Comparison of ENCODE assay signal across 8 cellular contexts in genomic region chr5:179343021-179343781, GRCh38. TPM values are rescaled to one million over a fixed set of nuclear protein-coding genes. Genes with fewer than 3 reads are reported as not detected.
DNase-seq lines count a peak whose midpoint lies in the region; ATAC-seq and TF ChIP-seq lines count a peak whose summit lies in the region.

No MANE protein-coding gene starts in this region.

- POLR2A ChIA-PET in OCI-LY7 (lab: Charles Lee): interaction anchor here (0.5 kb wide), 1 partner anchor 1034 kb away, joined by 6 read pairs; no protein-coding TSS in a partner anchor

- H3K9me3 ChIP-seq in WERI-Rb-1 (ENCODE audit: severe bottlenecking) (no peaks in the 10 kb centered on the region), hepatocyte (ENCODE audit: low read depth) (no peaks in the 10 kb centered on the region), OCI-LY7 (ENCODE audit: low read length) (no peaks in the 10 kb centered on the region)

- peak overlapping the region; percentile 35; the same call in 1 of the 2 replicates for H3K4me3 ChIP-seq in WERI-Rb-1 (ENCODE audit: low read depth, low read length)
- H3K4me3 ChIP-seq in hepatocyte: peak overlapping the region; percentile 67
- peak overlapping the region; percentile 51 for H3K4me3 ChIP-seq in retinal pigment epithelial cell (ENCODE audit: low read length)
- H3K4me3 ChIP-seq in OCI-LY7 (ENCODE audit: low read depth, low read length, poor library complexity, severe bottlenecking): no peak overlapping the region

- intact Hi-C loops in OCI-LY7 (cut with micrococcal nuclease; ENCODE audit: unreplicated experiment): no loop called here

- BruUV-seq in OCI-LY7 (replicated peaks; lab: Mats Ljungman, UMichigan): no TSS peak

- no peak overlapping the region for H2AFZ ChIP-seq in hepatocyte
- H2AFZ ChIP-seq in OCI-LY7 (ENCODE audit: low read length): no peak overlapping the region

- H3K27ac ChIP-seq in WERI-Rb-1 (no peak overlapping the region), hepatocyte (no peak overlapping the region), OCI-LY7 (ENCODE audit: low read depth, low read length, poor library complexity, severe bottlenecking) (no peak overlapping the region)

- no peaks in the 10 kb centered on the region for H3K9me2 ChIP-seq in hepatocyte (replicated peaks; ENCODE audit: insufficient read depth)
- H3K9me2 ChIP-seq in OCI-LY7 (ENCODE audit: insufficient read depth, low read length): no peaks in the 10 kb centered on the region

- H3K79me2 ChIP-seq in hepatocyte (peaks cover 19% of the 10 kb centered on the region), OCI-LY7 (ENCODE audit: insufficient read depth, low read depth, low read length) (no peaks in the 10 kb centered on the region)

- H3K27me3 ChIP-seq in WERI-Rb-1 (ENCODE audit: insufficient read depth, low read depth, severe bottlenecking): peaks cover 24% of the 10 kb centered on the region
- H3K27me3 ChIP-seq in hepatocyte: peaks cover 48% of the 10 kb centered on the region

- CTCF ChIA-PET in OCI-LY7 (lab: Charles Lee; ENCODE audit: unreplicated experiment): no interaction called here

- 37% methylated on average over 24 of the region's 24 CpGs for WGBS in hepatocyte (ENCODE audit: low lambda C conversion rate, missing lambda C conversion rate)

- peak overlapping the region; percentile 93 for H3K4me2 ChIP-seq in hepatocyte
- no peak overlapping the region for H3K4me2 ChIP-seq in OCI-LY7 (ENCODE audit: low read length)

- no peak for ATAC-seq in HG03095 (IDR thresholded peaks at IDR 0.05; ENCODE audit: unreplicated experiment)

- H4K20me1 ChIP-seq in hepatocyte (ENCODE audit: insufficient read depth, poor library complexity, severe bottlenecking): peaks cover 35% of the 10 kb centered on the region
- no peaks in the 10 kb centered on the region for H4K20me1 ChIP-seq in OCI-LY7 (ENCODE audit: insufficient read depth, low read length)

- TF ChIP-seq CTCF in WERI-Rb-1 (IDR thresholded peaks at IDR 0.05; ENCODE audit: low read depth, low read length) (no peak), hepatocyte (IDR thresholded peaks at IDR 0.05; ENCODE audit: poor library complexity) (no peak), retinal pigment epithelial cell (conservative IDR thresholded peaks at IDR 0.05; ENCODE audit: low read depth, low read length) (no peak), OCI-LY7 (conservative IDR thresholded peaks at IDR 0.05; ENCODE audit: low read length) (no peak)

- DNase-seq in D341Med (ENCODE audit: low spot score): peak; percentile 48
- no peak for DNase-seq in WERI-Rb-1
- DNase-seq in hepatocyte (ENCODE audit: low spot score): no peak
- no peak for DNase-seq in retinal pigment epithelial cell (ENCODE audit: low read depth)
- DNase-seq in OCI-LY7 (ENCODE audit: low spot score): no peak
- no peak for DNase-seq in H4 (ENCODE audit: low spot score)
- DNase-seq in COLO668 (lab: John Stamatoyannopoulos, UW; ENCODE audit: unreplicated experiment): no peak

- H3K4me1 ChIP-seq in hepatocyte (ENCODE audit: insufficient read depth) (peaks cover 11% of the 10 kb centered on the region), OCI-LY7 (ENCODE audit: insufficient read depth, low read length, poor library complexity, severe bottlenecking) (no peaks in the 10 kb centered on the region)

- H3K36me3 ChIP-seq in WERI-Rb-1 (no peaks in the 10 kb centered on the region), hepatocyte (replicated peaks; ENCODE audit: insufficient read depth, low read depth) (no peaks in the 10 kb centered on the region), OCI-LY7 (ENCODE audit: insufficient read depth, low read length) (no peaks in the 10 kb centered on the region)

RNA-seq across cellular contexts. Expression of gene ADAMTS2, which starts 2.1 kb away (rescaled TPM):
- total RNA-seq in hepatocyte: 45.7 and 55.4 TPM in 2 replicates
- polyA plus RNA-seq in hepatocyte: 68.0 and 78.8 TPM in 2 replicates
- total RNA-seq in OCI-LY7 (2014; rRNA removed; shearing (Covaris generic)): not detected in 2 replicates
- total RNA-seq in OCI-LY7 (2022): not detected in 2 replicates
- 0.21 and 1.2 TPM in 2 replicates for total RNA-seq in H4 (2014; rRNA removed; shearing (Covaris generic))

Comparison
In these comparisons a context has a peak if more than half of its experiments do, and no peak if none do; other contexts are left out.
1. RNA of gene ADAMTS2, which starts 2.1 kb away (total RNA-seq): 45.7 to 55.4 TPM in hepatocyte; 0.21 to 1.2 TPM in H4 and not detected in OCI-LY7; every median in the first group is over 10 times any median in the second.